23 cellular contexts compared by ENCODE assay signal in the genomic region with DNA sequence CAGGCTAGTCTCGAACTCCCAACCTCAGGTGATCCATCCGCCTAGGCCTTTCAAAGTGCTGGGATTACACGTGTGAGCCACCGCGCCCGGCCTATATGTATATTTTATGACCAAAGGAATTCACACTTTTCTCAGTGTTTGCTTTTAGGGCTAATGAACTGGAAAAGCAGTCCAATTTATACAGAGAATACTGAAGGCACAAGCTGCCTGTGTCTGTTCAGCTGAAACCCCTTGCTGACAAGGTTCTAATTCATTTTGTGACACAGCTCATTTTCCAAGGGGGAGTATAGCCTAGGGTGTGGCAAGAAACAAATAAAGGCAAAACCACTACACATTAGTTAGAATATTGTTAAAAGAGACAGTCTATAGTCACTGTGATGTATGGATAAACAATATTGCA. TPM values are rescaled to one million over a fixed set of nuclear protein-coding genes. Genes with fewer than 3 reads are reported as not detected.
DNase-seq lines count a peak whose midpoint lies in the region; ATAC-seq and TF ChIP-seq lines count a peak whose summit lies in the region.
"Had no signal": no experiment of that assay in that cellular context is flagged by ENCODE, and none has a peak within 500 bp of the region (broad histone marks: within the 10 kb centered on the region; RNA-seq: fewer than 3 reads in every experiment).

No MANE protein-coding gene starts in this region.

- no peak for TF ChIP-seq EP300 in suprapubic skin (IDR thresholded peaks at IDR 0.05)

- H3K4me3 ChIP-seq in suprapubic skin = no peak overlapping the region
- H3K4me3 ChIP-seq in coronary artery = no peak overlapping the region
- H3K4me3 ChIP-seq: A549, GM12878, SJCRH30 had no signal

- H3K27ac ChIP-seq in suprapubic skin = no peak overlapping the region
- no peak overlapping the region for H3K27ac ChIP-seq in coronary artery
- H3K27ac ChIP-seq: A549, SJCRH30 had no signal

- no peak for ATAC-seq in activated naive CD8-positive, alpha-beta T cell treated with anti-CD3 and anti-CD28 coated beads, Interleukin-2, amount 50 U/mL, for 24 hours
- no peak for ATAC-seq in GM21367 (IDR thresholded peaks at IDR 0.05; ENCODE audit: unreplicated experiment)
- ATAC-seq: A549 had no signal

- DNase-seq in activated naive CD8-positive, alpha-beta T cell treated with anti-CD3 and anti-CD28 coated beads, Interleukin-2, amount 50 U/mL, for 24 hours = no peak
- no peak for DNase-seq in activated naive CD8-positive, alpha-beta T cell treated with anti-CD3 and anti-CD28 coated beads for 36 hours
- DNase-seq in ecto neural progenitor cell (ENCODE audit: low spot score) (peak; percentile 13), suprapubic skin (ENCODE audit: low spot score in 2 of 2) (no peak), coronary artery (ENCODE audit: low spot score) (no peak)
- DNase-seq: BE2C; CD4-positive, CD25-positive, alpha-beta regulatory T cell; DND-41; GOT3; HCEC 1CT; MV-4-11; NCI-H1105 treated with DMSO at 0.1 percent for 48 hours; NCI-H1694; NCI-H2081; NCI-H2171; NCI-H524 treated with DMSO at 0.1 percent for 48 hours; NCI-H82; OCI-M1; SJCRH30 had no signal

- H3K36me3 ChIP-seq in suprapubic skin = no peaks in the 10 kb centered on the region
- H3K36me3 ChIP-seq: BE2C, SJCRH30 had no signal

- no peak for TF ChIP-seq POLR2A in suprapubic skin (IDR thresholded peaks at IDR 0.05)

- no peak overlapping the region for H3K4me3 Mint-ChIP-seq in activated naive CD8-positive, alpha-beta T cell treated with anti-CD3 and anti-CD28 coated beads, Interleukin-2, amount 50 U/mL, for 24 hours
- no peak overlapping the region for H3K4me3 Mint-ChIP-seq in activated naive CD8-positive, alpha-beta T cell treated with anti-CD3 and anti-CD28 coated beads for 36 hours
- H3K4me3 Mint-ChIP-seq in IgD-negative memory B cell = peak overlapping the region in 3 of 4 donors; percentile 29 to 84 (median 67)
- H3K4me3 Mint-ChIP-seq: CD4-positive, CD25-positive, alpha-beta regulatory T cell had no signal

- H3K27me3 Mint-ChIP-seq in activated naive CD8-positive, alpha-beta T cell treated with anti-CD3 and anti-CD28 coated beads, Interleukin-2, amount 50 U/mL, for 24 hours = no peaks in the 10 kb centered on the region
- no peaks in the 10 kb centered on the region for H3K27me3 Mint-ChIP-seq in activated naive CD8-positive, alpha-beta T cell treated with anti-CD3 and anti-CD28 coated beads for 36 hours
- H3K27me3 Mint-ChIP-seq in IgD-negative memory B cell = no peaks in the 10 kb centered on the region

- H3K27ac Mint-ChIP-seq in activated naive CD8-positive, alpha-beta T cell treated with anti-CD3 and anti-CD28 coated beads, Interleukin-2, amount 50 U/mL, for 24 hours = peak overlapping the region; percentile 49
- H3K27ac Mint-ChIP-seq in activated naive CD8-positive, alpha-beta T cell treated with anti-CD3 and anti-CD28 coated beads for 36 hours = no peak overlapping the region
- H3K27ac Mint-ChIP-seq in IgD-negative memory B cell = peak overlapping the region in 2 of 3 donors; percentile 95

- H3K4me1 ChIP-seq in suprapubic skin = peaks cover 15% of the 10 kb centered on the region

- no peaks in the 10 kb centered on the region for H3K9me3 Mint-ChIP-seq in activated naive CD8-positive, alpha-beta T cell treated with anti-CD3 and anti-CD28 coated beads, Interleukin-2, amount 50 U/mL, for 24 hours
- no peaks in the 10 kb centered on the region for H3K9me3 Mint-ChIP-seq in activated naive CD8-positive, alpha-beta T cell treated with anti-CD3 and anti-CD28 coated beads for 36 hours
- H3K9me3 Mint-ChIP-seq in IgD-negative memory B cell = no peaks in the 10 kb centered on the region

- TF ChIP-seq CTCF in suprapubic skin (IDR thresholded peaks at IDR 0.05) (no peak), coronary artery (IDR thresholded peaks at IDR 0.05) (no peak)

- H3K9me3 ChIP-seq in suprapubic skin = no peaks in the 10 kb centered on the region
- H3K9me3 ChIP-seq: A549, BE2C, SJCRH30 had no signal

- H3K36me3 Mint-ChIP-seq in activated naive CD8-positive, alpha-beta T cell treated with anti-CD3 and anti-CD28 coated beads, Interleukin-2, amount 50 U/mL, for 24 hours (ENCODE audit: low read depth) = no peaks in the 10 kb centered on the region
- H3K36me3 Mint-ChIP-seq in activated naive CD8-positive, alpha-beta T cell treated with anti-CD3 and anti-CD28 coated beads for 36 hours = no peaks in the 10 kb centered on the region
- no peaks in the 10 kb centered on the region for H3K36me3 Mint-ChIP-seq in IgD-negative memory B cell
- H3K36me3 Mint-ChIP-seq: CD4-positive, CD25-positive, alpha-beta regulatory T cell had no signal

- no peaks in the 10 kb centered on the region for H3K27me3 ChIP-seq in suprapubic skin
- H3K27me3 ChIP-seq: BE2C, SJCRH30 had no signal

- peaks cover 39% of the 10 kb centered on the region for H3K4me1 Mint-ChIP-seq in activated naive CD8-positive, alpha-beta T cell treated with anti-CD3 and anti-CD28 coated beads, Interleukin-2, amount 50 U/mL, for 24 hours
- H3K4me1 Mint-ChIP-seq in activated naive CD8-positive, alpha-beta T cell treated with anti-CD3 and anti-CD28 coated beads for 36 hours = peaks cover 19% of the 10 kb centered on the region
- peaks cover 19 to 28% (median 20%) of the 10 kb centered on the region in 3 donors for H3K4me1 Mint-ChIP-seq in IgD-negative memory B cell

- WGBS in suprapubic skin = 93% methylated on average over 6 of the region's 6 CpGs

RNA-seq across cellular contexts. Expression of gene NEMF, which starts 18.3 kb away (rescaled TPM):
- total RNA-seq in activated naive CD8-positive, alpha-beta T cell treated with anti-CD3 and anti-CD28 coated beads for 36 hours = 10 to 100 TPM; 53.7 to 64.6 TPM
- polyA plus RNA-seq in IgD-negative memory B cell = 55.9 TPM
- 100 to 1,000 TPM in 1 of 4 donors, 10 to 100 TPM in 3; 70.6 to 181 (median 81.5) TPM for total RNA-seq in suprapubic skin

RNA-seq across cellular contexts. Expression of gene ARF6, which starts 22.0 kb away (rescaled TPM):
- 100 to 1,000 TPM; 134 to 135 TPM for total RNA-seq in activated naive CD8-positive, alpha-beta T cell treated with anti-CD3 and anti-CD28 coated beads for 36 hours
- 222 TPM for polyA plus RNA-seq in IgD-negative memory B cell
- 100 to 1,000 TPM in 1 of 4 donors, 10 to 100 TPM in 3; 48.0 to 125 (median 85.3) TPM for total RNA-seq in suprapubic skin

Comparison
In these comparisons a context has a peak if more than half of its experiments do, and no peak if none do; other contexts are left out.
1. H3K4me3 Mint-ChIP-seq: peak in IgD-negative memory B cell (3 of 4); none in activated naive CD8-positive, alpha-beta T cell treated with anti-CD3 and anti-CD28 coated beads, Interleukin-2, amount 50 U/mL, for 24 hours (single experiment) and activated naive CD8-positive, alpha-beta T cell treated with anti-CD3 and anti-CD28 coated beads for 36 hours (single experiment).